ENCODE assay signal across 12 cellular contexts in genomic region chr3:20103731-20104130, GRCh38.
DNase-seq lines count a peak whose midpoint lies in the region; ATAC-seq, FAIRE-seq and TF ChIP-seq lines count a peak whose summit lies in the region.
"Had no signal": no experiment of that assay in that cellular context is flagged by ENCODE, and none has a peak within 500 bp of the region (broad histone marks: within the 10 kb centered on the region; RNA-seq: fewer than 3 reads in every experiment).

No MANE protein-coding gene starts in this region.

- H3K36me3 Mint-ChIP-seq in brain (peaks cover 5% of the 10 kb centered on the region), CD14-positive monocyte (peaks cover 30 to 37% of the 10 kb centered on the region in 2 donors)

- DNase-seq in HTR-8/SVneo (ENCODE audit: insufficient read length, low spot score) (no peak), CD14-positive monocyte (ENCODE audit: low spot score) (no peak), KBM-7 (no peak), iPS-NIHi7 (ENCODE audit: extremely low spot score) (no peak)
- DNase-seq: left colon, NCI-H1105, upper lobe of right lung, WERI-Rb-1 had no signal

- no peaks in the 10 kb centered on the region for H3K27me3 Mint-ChIP-seq in brain
- no peaks in the 10 kb centered on the region for H3K27me3 Mint-ChIP-seq in CD14-positive monocyte (ENCODE audit: low read depth in 3 of 3)

- TF ChIP-seq POLR2A in GM18505 (IDR thresholded peaks at IDR 0.05; ENCODE audit: borderline replicate concordance, extremely low read depth, insufficient read depth, insufficient read length), result no peak

- H3K4me1 Mint-ChIP-seq in brain (peaks cover 35% of the 10 kb centered on the region), CD14-positive monocyte (peaks cover 6% of the 10 kb centered on the region)

- no peak overlapping the region for H3K4me3 Mint-ChIP-seq in brain
- H3K4me3 Mint-ChIP-seq in CD14-positive monocyte, result no peak overlapping the region

- H3K27ac Mint-ChIP-seq in brain (peak overlapping the region in 3 of 5 experiments; percentile 32 to 51 (median 41)), CD14-positive monocyte (peak overlapping the region in 1 of 7 donors; percentile 11)

- intact Hi-C loops in CD14-positive monocyte (cut with micrococcal nuclease), result no loop called here

- ATAC-seq in GM18505 (IDR thresholded peaks at IDR 0.05; ENCODE audit: unreplicated experiment) (peak; percentile 13), GM21360 (IDR thresholded peaks at IDR 0.05; ENCODE audit: unreplicated experiment) (peak; percentile 24), HG03103 (IDR thresholded peaks at IDR 0.05; ENCODE audit: low read depth, unreplicated experiment) (peak; percentile 16)
- ATAC-seq: left colon had no signal

- in situ Hi-C loops in KBM-7 (cut with MboI; ENCODE audit: low pct_unique_long_range_greater_than_20kb, low sequenced_read_pairs), result no loop called here

- FAIRE-seq in HTR-8/SVneo (lab: Jason Lieb, UNC), result no peak

- TF ChIP-seq CTCF in brain (conservative IDR thresholded peaks at IDR 0.05) (no peak), CD14-positive monocyte (IDR thresholded peaks at IDR 0.05) (no peak)

- no peaks in the 10 kb centered on the region for H3K9me3 Mint-ChIP-seq in brain
- H3K9me3 Mint-ChIP-seq in CD14-positive monocyte, result no peaks in the 10 kb centered on the region
